8 cellular contexts compared by ENCODE assay signal in the genomic region with DNA sequence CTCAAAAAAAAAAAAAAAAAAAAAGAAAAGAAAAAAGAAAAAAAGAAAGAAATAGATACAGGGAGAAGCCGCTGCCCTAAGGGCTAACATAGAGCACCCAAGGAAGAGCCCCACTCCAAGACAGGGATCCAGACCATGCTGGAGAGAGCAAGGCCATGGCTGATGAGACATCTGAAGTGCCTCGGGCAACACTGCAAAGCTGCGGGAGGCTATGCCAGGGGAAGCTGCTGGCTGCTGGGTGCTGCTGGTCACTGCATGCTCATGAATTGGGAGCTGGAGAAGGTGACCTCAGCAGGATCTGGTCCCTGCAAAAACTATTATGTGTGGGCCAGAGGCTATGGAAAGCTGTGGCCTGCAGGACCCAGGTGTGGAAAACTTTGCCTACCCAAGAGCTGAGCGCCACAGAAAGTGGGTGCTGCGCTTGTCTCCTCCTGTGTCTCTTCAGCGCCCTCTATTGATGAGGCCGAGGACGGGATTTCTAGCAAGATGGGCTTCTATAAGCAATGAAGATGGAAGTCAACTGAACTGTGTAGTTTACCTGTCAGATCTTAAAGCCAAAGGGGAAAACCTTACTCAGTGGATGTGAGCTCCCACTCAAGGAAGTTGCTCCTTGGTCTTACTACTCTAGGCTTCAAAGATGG. TPM values are rescaled to one million over a fixed set of nuclear protein-coding genes. Genes with fewer than 3 reads are reported as not detected.
A peak's percentile ranks its signal among the peaks of the same experiment; 100 is the strongest.
DNase-seq lines count a peak whose midpoint lies in the region; ATAC-seq, FAIRE-seq and TF ChIP-seq lines count a peak whose summit lies in the region.

No MANE protein-coding gene starts in this region.

- H3K9me3 ChIP-seq in PC-9 (ENCODE audit: insufficient read depth, low read depth): no peaks in the 10 kb centered on the region
- H3K9me3 ChIP-seq in parathyroid adenoma (ENCODE audit: control insufficient read depth, low read length): no peaks in the 10 kb centered on the region
- H3K9me3 ChIP-seq in upper lobe of left lung: no peaks in the 10 kb centered on the region

- no peaks in the 10 kb centered on the region for H3K4me1 ChIP-seq in PC-9 (replicated peaks; ENCODE audit: insufficient read depth)
- no peaks in the 10 kb centered on the region for H3K4me1 ChIP-seq in parathyroid adenoma
- H3K4me1 ChIP-seq in upper lobe of left lung: peaks cover 3 to 12% (median 6%) of the 10 kb centered on the region in 4 donors

- peak; percentile 62 to 71 for ATAC-seq in upper lobe of left lung (ENCODE audit: low FRiP score in 2 of 2)
- no peak for ATAC-seq in HG03521 (IDR thresholded peaks at IDR 0.05; ENCODE audit: unreplicated experiment)

- H3K79me2 ChIP-seq in PC-9 (ENCODE audit: low read depth): no peaks in the 10 kb centered on the region
- no peaks in the 10 kb centered on the region for H3K79me2 ChIP-seq in parathyroid adenoma

- TF ChIP-seq CTCF in D721Med (IDR thresholded peaks at IDR 0.05; ENCODE audit: insufficient read depth, missing control alignments) (peak; percentile 86), PC-9 (conservative IDR thresholded peaks at IDR 0.05) (peak; percentile 82), parathyroid adenoma (IDR thresholded peaks at IDR 0.05) (peak; percentile 65), upper lobe of left lung (IDR thresholded peaks at IDR 0.05) (peak; percentile 39 to 59 (median 55))

- DNase-seq in D721Med (ENCODE audit: insufficient read length, low spot score) (no peak), KBM-7 (peak; percentile 79), PC-9 (peak; percentile 57 to 77), fibroblast of peridontal ligament (ENCODE audit: extremely low read depth) (peak; percentile 74), upper lobe of left lung (peak in 1 of 2 donors; percentile 73)
- DNase-seq in activated T-cell treated with anti-CD3 and anti-CD28 coated beads, Interleukin-2, amount 50 U/mL, for 1 hour: peak; percentile 67

- H3K36me3 ChIP-seq in PC-9 (ENCODE audit: low read depth) (no peaks in the 10 kb centered on the region), parathyroid adenoma (ENCODE audit: control insufficient read depth, insufficient read depth, low read length) (no peaks in the 10 kb centered on the region), upper lobe of left lung (no peaks in the 10 kb centered on the region)

- H3K9me2 ChIP-seq in PC-9 (ENCODE audit: insufficient read depth): no peaks in the 10 kb centered on the region

- in situ Hi-C loops in KBM-7 (cut with MboI; ENCODE audit: low pct_unique_long_range_greater_than_20kb, low sequenced_read_pairs): no loop called here

- H3K4me2 ChIP-seq in PC-9 (no peak overlapping the region), parathyroid adenoma (ENCODE audit: low read length) (no peak overlapping the region)

- H4K20me1 ChIP-seq in PC-9 (ENCODE audit: insufficient read depth): no peaks in the 10 kb centered on the region

- peaks cover under 1% of the 10 kb centered on the region for H3F3A ChIP-seq in PC-9 (ENCODE audit: insufficient read depth, low read depth)

- intact Hi-C loops in PC-9 (cut with micrococcal nuclease; ENCODE audit: unreplicated experiment): loop anchor here (1.0 to 5.0 kb wide), 2 partner anchors 77 to 167 kb away; no protein-coding TSS in a partner anchor

- no peak for FAIRE-seq in D721Med (lab: Jason Lieb, UNC)

- TF ChIP-seq POLR2A in upper lobe of left lung (IDR thresholded peaks at IDR 0.05): no peak

- 30 to 33% methylated on average over 8 of the region's 8 CpGs for WGBS in upper lobe of left lung, 2 donors

- H3K27ac ChIP-seq in PC-9: no peak overlapping the region
- no peak overlapping the region for H3K27ac ChIP-seq in parathyroid adenoma
- H3K27ac ChIP-seq in upper lobe of left lung: no peak overlapping the region

- CTCF ChIA-PET in PC-9 (lab: Charles Lee): interaction anchor here (0.5 to 1.6 kb wide), 13 partner anchors 9 to 722 kb away, joined by 3 to 10 read pairs (median 4); a partner anchor contains a TSS

- no peak overlapping the region for H3K9ac ChIP-seq in parathyroid adenoma

- no TSS peak for BruUV-seq in PC-9 (replicated peaks; lab: Mats Ljungman, UMichigan)

- H2AFZ ChIP-seq in PC-9 (no peak overlapping the region), parathyroid adenoma (no peak overlapping the region)

- H3K27me3 ChIP-seq in PC-9 (ENCODE audit: insufficient read depth, low read depth) (peaks cover 11% of the 10 kb centered on the region; the same call in 1 of the 2 replicates), parathyroid adenoma (ENCODE audit: control insufficient read depth, insufficient read depth, low read length) (no peaks in the 10 kb centered on the region), upper lobe of left lung (peaks cover 0 to 2% (median 0%) of the 10 kb centered on the region in 4 donors)

- POLR2A ChIA-PET in PC-9 (lab: Charles Lee; ENCODE audit: unreplicated experiment): interaction anchor here (0.5 to 0.6 kb wide), 3 partner anchors 13 to 385 kb away, joined by 5 to 6 read pairs (median 5); no protein-coding TSS in a partner anchor

- no peak for TF ChIP-seq EP300 in upper lobe of left lung (IDR thresholded peaks at IDR 0.05)

- H3K4me3 ChIP-seq in PC-9 (no peak overlapping the region), parathyroid adenoma (ENCODE audit: low read depth, low read length) (no peak overlapping the region), upper lobe of left lung (no peak overlapping the region)

RNA-seq across cellular contexts. Expression of a gene that starts 17.3 kb away (rescaled TPM):
- total RNA-seq in PC-9 (2021) (28.9 and 36.1 TPM in 2 replicates), upper lobe of left lung (10 to 100 TPM in 5 of 6 donors, 1 to 10 TPM in 1; 8.3 to 20.5 (median 13.1) TPM)

RNA-seq across cellular contexts. Expression of a gene that starts 32.0 kb away (rescaled TPM):
- total RNA-seq in PC-9 (2021) (not detected in 2 replicates), upper lobe of left lung (not detected)

RNA-seq across cellular contexts. Expression of a gene that starts 41.4 kb away (rescaled TPM):
- total RNA-seq in PC-9 (2021): 22.8 and 28.5 TPM in 2 replicates
- total RNA-seq in upper lobe of left lung: 10 to 100 TPM; 15.7 to 48.9 (median 27.4) TPM

RNA-seq across cellular contexts. Expression of a gene that starts 44.0 kb away (rescaled TPM):
- total RNA-seq in PC-9 (2021) (43.2 and 54.3 TPM in 2 replicates), upper lobe of left lung (10 to 100 TPM; 34.8 to 63.8 (median 37.1) TPM)

RNA-seq across cellular contexts. Expression of a gene that starts 49.8 kb away (rescaled TPM):
- 138 and 140 TPM in 2 replicates for total RNA-seq in PC-9 (2021)
- 10 to 100 TPM; 25.3 to 44.8 (median 33.0) TPM for total RNA-seq in upper lobe of left lung
